Comparison of ENCODE assay signal across 26 cellular contexts in the genomic region with DNA sequence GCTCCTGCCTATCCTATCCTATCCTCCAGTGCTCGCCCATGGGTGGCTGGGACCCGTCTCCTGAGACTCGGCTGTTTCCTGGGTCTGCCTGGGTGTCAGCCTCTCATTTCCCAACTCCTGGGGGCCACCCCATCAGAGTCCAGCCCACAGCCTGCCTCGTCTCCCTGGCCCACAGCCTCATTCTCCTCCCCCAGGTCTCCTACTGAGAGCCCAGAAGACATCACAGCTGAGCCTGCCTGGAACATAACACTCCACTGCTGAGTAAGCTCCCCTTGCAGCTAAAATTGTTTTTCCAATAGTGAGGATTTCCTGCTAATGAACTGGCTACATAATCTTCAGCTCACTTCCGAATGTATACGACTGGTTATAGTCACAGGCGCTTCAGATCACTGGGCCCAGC.
A peak's percentile ranks its signal among the peaks of the same experiment; 100 is the strongest.
DNase-seq lines count a peak whose midpoint lies in the region; FAIRE-seq and TF ChIP-seq lines count a peak whose summit lies in the region.
"Had no signal": no experiment of that assay in that cellular context is flagged by ENCODE, and none has a peak within 500 bp of the region (broad histone marks: within the 10 kb centered on the region; RNA-seq: fewer than 3 reads in every experiment).

No MANE protein-coding gene starts in this region.

- peak overlapping the region; percentile 68 to 89 (median 87) for H3K27ac Mint-ChIP-seq in nephron
- H3K27ac Mint-ChIP-seq: activated naive CD4-positive, alpha-beta T cell treated with anti-CD3 and anti-CD28 coated beads for 36 hours; stimulated activated effector memory CD8-positive, alpha-beta T cell treated with anti-CD3 and anti-CD28 coated beads, Interleukin-12 subunit alpha, Interleukin-12 subunit beta, amount 100 ng/mL, for 72 hours had no signal

- FAIRE-seq in GM19239 (lab: Jason Lieb, UNC), result no peak
- FAIRE-seq: A549, GM18507 had no signal

- H3K36me3 Mint-ChIP-seq in nephron (ENCODE audit: low read depth), result no peaks in the 10 kb centered on the region
- H3K36me3 Mint-ChIP-seq: stimulated activated effector memory CD8-positive, alpha-beta T cell treated with anti-CD3 and anti-CD28 coated beads, Interleukin-12 subunit alpha, Interleukin-12 subunit beta, amount 100 ng/mL, for 72 hours had no signal

- peak; percentile 51 for DNase-seq in EH (ENCODE audit: low read depth)
- peak; percentile 34 for DNase-seq in astrocyte of the hippocampus (ENCODE audit: low read depth, low spot score)
- peak; percentile 29 for DNase-seq in fibroblast of gingiva (ENCODE audit: low read depth)
- no peak for DNase-seq in GM19239 (ENCODE audit: insufficient read length, low spot score)
- DNase-seq in erythroblast (lab: John Stamatoyannopoulos, UW), result no peak
- no peak for DNase-seq in activated CD8-positive, alpha-beta memory T cell treated with anti-CD3 and anti-CD28 coated beads for 24 hours
- DNase-seq in NCI-H1092 (lab: John Stamatoyannopoulos, UW), result no peak
- DNase-seq: activated CD4-positive, alpha-beta T cell treated with anti-CD3 and anti-CD28 coated beads for 48 hours; activated naive CD4-positive, alpha-beta T cell treated with anti-CD3 and anti-CD28 coated beads for 36 hours; activated T-cell treated with anti-CD3 and anti-CD28 coated beads, Interleukin-2, amount 50 U/mL, for 4 hours; amygdala; BE2C; central memory CD4-positive, alpha-beta T cell; DMS53; Kasumi-1; mammary epithelial cell; NCI-H1048; NCI-H187 treated with DMSO at 0.1 percent for 48 hours; NCI-H345; NCI-H774; stimulated activated CD4-positive, alpha-beta T cell treated with anti-CD3 and anti-CD28 coated beads, Interleukin-2, amount 100 ng/mL, for 48 hours; upper lobe of right lung had no signal

- no peaks in the 10 kb centered on the region for H3K9me3 Mint-ChIP-seq in nephron
- H3K9me3 Mint-ChIP-seq: activated naive CD4-positive, alpha-beta T cell treated with anti-CD3 and anti-CD28 coated beads for 36 hours; activated T-cell treated with anti-CD3 and anti-CD28 coated beads, Interleukin-2, amount 50 U/mL, for 4 hours; stimulated activated effector memory CD8-positive, alpha-beta T cell treated with anti-CD3 and anti-CD28 coated beads, Interleukin-12 subunit alpha, Interleukin-12 subunit beta, amount 100 ng/mL, for 72 hours had no signal

- H3K27me3 Mint-ChIP-seq in nephron (ENCODE audit: low read depth), result no peaks in the 10 kb centered on the region

- TF ChIP-seq CTCF in nephron (IDR thresholded peaks at IDR 0.05; ENCODE audit: unreplicated experiment in 3 of 3), result no peak

- no peak for TF ChIP-seq POLR2A in erythroblast (IDR thresholded peaks at IDR 0.05; ENCODE audit: low read length)

- H3K4me1 Mint-ChIP-seq in nephron, result peaks cover 13% of the 10 kb centered on the region

- no peak overlapping the region for H3K4me3 Mint-ChIP-seq in nephron
- H3K4me3 Mint-ChIP-seq: activated naive CD4-positive, alpha-beta T cell treated with anti-CD3 and anti-CD28 coated beads for 36 hours; activated T-cell treated with anti-CD3 and anti-CD28 coated beads, Interleukin-2, amount 50 U/mL, for 4 hours; stimulated activated effector memory CD8-positive, alpha-beta T cell treated with anti-CD3 and anti-CD28 coated beads, Interleukin-12 subunit alpha, Interleukin-12 subunit beta, amount 100 ng/mL, for 72 hours had no signal

Comparison
In these comparisons a context has a peak if more than half of its experiments do, and no peak if none do; other contexts are left out.
1. DNase-seq: peak in EH (single experiment), astrocyte of the hippocampus (single experiment) and fibroblast of gingiva (single experiment); none in GM19239 (single experiment), erythroblast (0 of 2), activated CD8-positive, alpha-beta memory T cell treated with anti-CD3 and anti-CD28 coated beads for 24 hours (single experiment) and NCI-H1092 (single experiment).